19 cellular contexts compared by ENCODE assay signal in the genomic region with DNA sequence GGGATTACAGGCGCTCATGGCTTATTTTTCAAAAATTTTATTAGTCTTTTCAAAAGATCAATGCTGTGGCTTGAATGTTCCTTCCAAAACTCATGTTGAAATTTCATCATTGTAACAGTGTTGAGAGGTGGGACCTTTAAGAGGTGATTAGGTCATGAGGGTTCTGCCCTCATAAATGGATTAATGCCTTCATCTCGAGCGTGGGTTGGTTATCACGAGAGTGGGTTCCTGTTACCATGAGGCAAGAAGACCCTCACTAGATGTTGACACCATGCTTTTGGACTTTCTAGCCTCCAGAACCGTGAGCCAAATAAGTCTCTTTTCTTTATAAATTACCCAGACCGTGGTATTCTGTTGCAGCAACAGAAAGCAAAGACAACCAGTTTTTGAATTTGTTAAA.
"Had no signal": no experiment of that assay in that cellular context is flagged by ENCODE, and none has a peak within 500 bp of the region (broad histone marks: within the 10 kb centered on the region; RNA-seq: fewer than 3 reads in every experiment).

No MANE protein-coding gene starts in this region.

- H3K9me3 ChIP-seq: ascending aorta, breast epithelium, esophagus squamous epithelium, mucosa of descending colon, thoracic aorta, upper lobe of left lung had no signal

- H3K4me1 ChIP-seq: ascending aorta, breast epithelium, esophagus squamous epithelium, upper lobe of left lung had no signal

- H3K4me3 ChIP-seq: ascending aorta, breast epithelium, esophagus squamous epithelium, hepatocyte, mucosa of descending colon, thoracic aorta, upper lobe of left lung had no signal

- H3K36me3 ChIP-seq: ascending aorta, breast epithelium, esophagus squamous epithelium, thoracic aorta, upper lobe of left lung had no signal

- ATAC-seq: left cardiac atrium; mucosa of descending colon; stimulated activated naive B cell treated with anti-CD40 and anti-IgM and Interleukin-4, amounts not matched to agents 10 μg/mL and 1 μg/mL and 100 μg/mL, for 72 hours had no signal

- H3K27ac ChIP-seq: ascending aorta, breast epithelium, esophagus squamous epithelium, hepatocyte, thoracic aorta, upper lobe of left lung, VCaP had no signal

- DNase-seq: activated CD4-positive, CD25-positive, alpha-beta regulatory T cell treated with anti-CD3 and anti-CD28 coated beads, Interleukin-2, amount 50 U/mL, for 72 hours; activated CD8-positive, alpha-beta memory T cell treated with anti-CD3 and anti-CD28 coated beads for 24 hours; activated CD8-positive, alpha-beta memory T cell treated with anti-CD3 and anti-CD28 coated beads, Interleukin-2, amount 50 U/mL, for 48 hours; activated effector memory CD4-positive, alpha-beta T cell treated with anti-CD3 and anti-CD28 coated beads, Interleukin-2, amount 50 U/mL, for 16 hours; activated naive CD4-positive, alpha-beta T cell treated with anti-CD3 and anti-CD28 coated beads, Interleukin-2, amount 50 U/mL, for 16 hours; activated T-cell treated with anti-CD3 and anti-CD28 coated beads, Interleukin-2, amount 50 U/mL, for 48 hours; cerebellar nuclear complex; cortex of kidney; esophagus squamous epithelium; left cardiac atrium; mucosa of descending colon; naive B cell; stimulated activated naive B cell treated with anti-CD40 and anti-IgM and Interleukin-4, amounts not matched to agents 10 μg/mL and 1 μg/mL and 100 μg/mL, for 72 hours; upper lobe of left lung had no signal

- H2AFZ ChIP-seq: hepatocyte had no signal

- H3K27me3 ChIP-seq: ascending aorta, breast epithelium, esophagus squamous epithelium, hepatocyte, upper lobe of left lung had no signal

- H3K79me2 ChIP-seq: hepatocyte had no signal
